In the genomic region with DNA sequence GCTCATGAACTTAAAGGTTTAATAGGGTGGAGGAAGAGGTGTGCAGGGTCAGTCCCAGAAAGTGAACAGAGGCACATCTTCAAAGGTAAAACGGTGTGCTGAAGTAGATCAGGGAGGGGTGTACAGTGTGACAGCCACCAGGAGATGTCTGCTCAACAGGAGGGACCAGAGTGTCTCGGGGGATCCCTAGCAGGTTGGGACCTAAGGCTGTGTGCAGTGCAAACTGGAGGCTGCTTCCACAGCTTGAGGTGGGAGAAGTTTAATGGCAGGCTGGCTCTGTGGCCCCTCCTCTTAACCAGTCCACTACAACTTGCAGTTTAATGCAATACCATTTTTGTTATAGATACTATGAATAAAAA, we compare ENCODE assay signal across 1 cellular context.
TF ChIP-seq lines count a peak whose summit lies in the region.

No MANE protein-coding gene starts in this region.

TF ChIP-seq in IMR-90, 13 proteins besides CTCF, POLR2A, EP300 and RAD21:
- no peak for TF ChIP-seq RCOR1 (IDR thresholded peaks at IDR 0.05; ENCODE audit: insufficient replicate concordance, low read length)
- TF ChIP-seq MXI1 (IDR thresholded peaks at IDR 0.05; ENCODE audit: borderline replicate concordance, low read depth, low read length) = no peak
TF ChIP-seq in IMR-90: peak in this region for 0.
